In genomic region chr6:42979523-42980177, GRCh38 we compare ENCODE assay signal across 8 cellular contexts. TPM values are rescaled to one million over a fixed set of nuclear protein-coding genes. Genes with fewer than 3 reads are reported as not detected.
DNase-seq lines count a peak whose midpoint lies in the region; ATAC-seq and TF ChIP-seq lines count a peak whose summit lies in the region.

No MANE protein-coding gene starts in this region.

- peak overlapping the region; percentile 93 for H3K4me3 Mint-ChIP-seq in activated B cell treated with CpG ODN at 0.5 μM for 24 hours

- peaks cover 0 to 41% (median 28%) of the 10 kb centered on the region in 12 donors for H3K4me1 ChIP-seq in heart left ventricle

- H3K36me3 ChIP-seq in heart left ventricle = peaks cover 0 to 5% (median 0%) of the 10 kb centered on the region in 9 donors

- H3K4me1 Mint-ChIP-seq in activated B cell treated with CpG ODN at 0.5 μM for 24 hours = peaks cover 37% of the 10 kb centered on the region

- POLR2A ChIA-PET in activated B cell treated with CpG ODN at 0.5 μM for 24 hours (lab: Charles Lee) = interaction anchor here (0.5 to 4.4 kb wide), 24 partner anchors 8 to 1653 kb away, joined by 3 to 97 read pairs (median 4); partner anchors contain the start of genes BICRAL, CNPY3, CUL7 and KLHDC3

- peaks cover 10% of the 10 kb centered on the region for H3K36me3 Mint-ChIP-seq in activated B cell treated with CpG ODN at 0.5 μM for 24 hours (ENCODE audit: low read depth)

- H3K27me3 Mint-ChIP-seq in activated B cell treated with CpG ODN at 0.5 μM for 24 hours = no peaks in the 10 kb centered on the region

- CTCF ChIA-PET in activated B cell treated with CpG ODN at 0.5 μM for 24 hours (lab: Charles Lee) = no interaction called here

- H3K4me3 ChIP-seq in heart left ventricle (peak overlapping the region; percentile 61 to 99 (median 88)), retinal pigment epithelial cell (ENCODE audit: low read length) (peak overlapping the region; percentile 59)

- no peaks in the 10 kb centered on the region for H3K9me3 Mint-ChIP-seq in activated B cell treated with CpG ODN at 0.5 μM for 24 hours

- 37 to 46% (median 39%) methylated on average over 9 of the region's 9 CpGs for WGBS in heart left ventricle, 4 donors

- intact Hi-C loops in activated B cell treated with CpG ODN at 0.5 μM for 24 hours (cut with micrococcal nuclease) = loop anchor here (1.0 to 2.0 kb wide), 3 partner anchors 19 to 50 kb away; partner anchors contain the start of genes CNPY3, GNMT and KLHDC3
- intact Hi-C loops in heart left ventricle (cut with DNase I) = loop anchor here in 6 of 10 donors (2.0 to 10.0 kb wide), 5 partner anchors 33 to 197 kb away; partner anchors contain the start of genes CNPY3 (in 3 of the 6), MEA1 (in 2 of the 6), BICRAL (in 1 of the 6) and KLHDC3 (in 1 of the 6)

- ATAC-seq in HG03159 (IDR thresholded peaks at IDR 0.05; ENCODE audit: unreplicated experiment) = peak; percentile 8
- ATAC-seq in activated B cell treated with CpG ODN at 0.5 μM for 24 hours (ENCODE audit: low read depth) = peak; percentile 1
- ATAC-seq in heart left ventricle = peak in 2 of 4 donors; percentile 3 to 4
- ATAC-seq in HG02884 (IDR thresholded peaks at IDR 0.05; ENCODE audit: unreplicated experiment) = no peak

- no peak for TF ChIP-seq POLR2A in heart left ventricle (IDR thresholded peaks at IDR 0.05)

- H3K27me3 ChIP-seq in heart left ventricle = no peaks in the 10 kb centered on the region

- H3K27ac Mint-ChIP-seq in activated B cell treated with CpG ODN at 0.5 μM for 24 hours = peak overlapping the region; percentile 95

- DNase-seq in COR-L47 (lab: John Stamatoyannopoulos, UW) = peak; percentile 19
- no peak for DNase-seq in activated B cell treated with CpG ODN at 0.5 μM for 24 hours
- no peak for DNase-seq in heart left ventricle
- DNase-seq in retinal pigment epithelial cell (ENCODE audit: low read depth) = no peak
- no peak for DNase-seq in NK-92 treated with Interleukin-12 subunit alpha and Interleukin-12 subunit beta, amount 100 ng/mL, for 24 hours (lab: John Stamatoyannopoulos, UW)
- DNase-seq in NCI-H2081 (lab: John Stamatoyannopoulos, UW) = no peak

- no peaks in the 10 kb centered on the region for H3K9me3 ChIP-seq in heart left ventricle

- TF ChIP-seq CTCF in activated B cell treated with CpG ODN at 0.5 μM for 24 hours (IDR thresholded peaks at IDR 0.05) (no peak), heart left ventricle (IDR thresholded peaks at IDR 0.05) (no peak), retinal pigment epithelial cell (conservative IDR thresholded peaks at IDR 0.05; ENCODE audit: low read depth, low read length) (no peak)

- peak overlapping the region; percentile 27 to 95 (median 91) for H3K27ac ChIP-seq in heart left ventricle

RNA-seq across cellular contexts. Expression of gene PEX6, which starts 0.7 kb away (rescaled TPM):
- total RNA-seq in activated B cell treated with CpG ODN at 0.5 μM for 24 hours (11.8 and 13.2 TPM in 2 replicates), heart left ventricle (10 to 100 TPM; 11.2 to 27.3 (median 19.6) TPM)
- 10 to 100 TPM; 10.3 to 14.6 TPM for polyA plus RNA-seq in heart left ventricle

RNA-seq across cellular contexts. Expression of gene PPP2R5D, which starts 4.7 kb away (rescaled TPM):
- total RNA-seq in activated B cell treated with CpG ODN at 0.5 μM for 24 hours (26.7 and 26.8 TPM in 2 replicates), heart left ventricle (10 to 100 TPM; 30.9 to 51.3 (median 35.1) TPM)
- polyA plus RNA-seq in heart left ventricle = 10 to 100 TPM; 21.4 to 50.2 TPM

RNA-seq across cellular contexts. Expression of gene GNMT, which starts 19.1 kb away (rescaled TPM):
- total RNA-seq in activated B cell treated with CpG ODN at 0.5 μM for 24 hours = 1.7 and 2.3 TPM in 2 replicates
- total RNA-seq in heart left ventricle = 10 to 100 TPM in 2 of 9 donors, 1 to 10 TPM in 3, under 1 TPM in 4; 0.36 to 32.0 (median 1.1) TPM
- 1 to 10 TPM; 1.9 to 7.1 TPM for polyA plus RNA-seq in heart left ventricle

RNA-seq across cellular contexts. Expression of gene MEA1, which starts 34.1 kb away (rescaled TPM):
- 44.4 and 48.3 TPM in 2 replicates for total RNA-seq in activated B cell treated with CpG ODN at 0.5 μM for 24 hours
- 10 to 100 TPM; 24.5 to 46.2 (median 32.1) TPM for total RNA-seq in heart left ventricle
- 10 to 100 TPM; 49.7 to 56.7 TPM for polyA plus RNA-seq in heart left ventricle

RNA-seq across cellular contexts. Expression of gene KLHDC3, which starts 34.4 kb away (rescaled TPM):
- 36.4 and 36.7 TPM in 2 replicates for total RNA-seq in activated B cell treated with CpG ODN at 0.5 μM for 24 hours
- 100 to 1,000 TPM in 5 of 9 donors, 10 to 100 TPM in 4; 79.4 to 180 (median 102) TPM for total RNA-seq in heart left ventricle
- polyA plus RNA-seq in heart left ventricle = 100 to 1,000 TPM; 112 to 147 TPM
